In the genomic region with DNA sequence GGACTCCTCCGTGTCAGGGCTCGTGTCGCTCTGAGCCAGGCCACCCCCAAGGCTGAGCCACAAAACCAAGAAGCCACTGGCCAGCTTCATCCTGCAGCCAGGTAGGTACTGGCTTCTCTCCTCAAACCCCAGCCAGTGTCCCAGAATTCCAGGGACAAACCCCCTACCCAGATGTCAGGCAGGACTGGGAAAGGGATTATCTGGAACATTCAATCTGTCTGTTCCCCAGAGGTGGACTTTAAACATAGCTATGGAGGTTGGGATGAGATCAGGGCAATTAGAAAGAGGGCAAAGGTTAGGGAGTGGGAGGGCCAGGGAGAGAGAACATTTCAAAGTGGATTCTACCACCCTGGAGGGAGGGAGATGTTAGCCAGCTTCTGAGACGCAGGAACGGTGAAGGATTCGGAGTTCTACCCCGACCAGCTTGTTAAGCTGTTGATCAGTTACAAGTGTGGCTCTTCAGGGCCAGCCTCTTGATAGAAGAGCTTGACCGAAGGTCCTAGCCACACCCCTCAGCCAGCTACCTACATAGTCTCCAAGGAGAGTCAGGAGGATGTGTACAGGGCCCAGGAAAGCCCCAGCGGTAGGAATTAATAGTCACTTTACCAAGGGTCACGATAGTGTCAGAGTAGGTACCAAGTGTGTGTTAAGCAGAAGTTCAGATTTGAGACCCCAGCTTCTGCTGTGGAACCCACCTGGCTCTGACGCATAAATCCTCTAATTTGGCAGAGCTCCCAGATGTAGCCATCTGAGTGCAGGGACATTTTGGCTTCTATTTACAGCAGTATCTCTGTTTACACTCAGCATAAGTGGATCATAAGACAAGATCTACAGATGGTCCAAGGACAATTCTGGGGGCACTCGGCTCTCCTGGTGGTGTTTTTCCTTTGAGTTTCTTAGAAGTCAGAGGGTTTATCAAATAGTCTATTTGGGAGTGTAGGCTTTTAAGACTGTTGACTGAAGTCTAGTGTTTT, we compare ENCODE assay signal across 1 cellular context.
TF ChIP-seq lines count a peak whose summit lies in the region.

A gene with protein sequence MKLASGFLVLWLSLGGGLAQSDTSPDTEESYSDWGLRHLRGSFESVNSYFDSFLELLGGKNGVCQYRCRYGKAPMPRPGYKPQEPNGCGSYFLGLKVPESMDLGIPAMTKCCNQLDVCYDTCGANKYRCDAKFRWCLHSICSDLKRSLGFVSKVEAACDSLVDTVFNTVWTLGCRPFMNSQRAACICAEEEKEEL (minus strand): TSS at position 211 of the 974 bp plus-strand sequence. CDS start 121 bp downstream, at position 90.

TF ChIP-seq in H1, 55 proteins besides CTCF, POLR2A, EP300 and RAD21:
- no peak for TF ChIP-seq NANOG (IDR thresholded peaks at IDR 0.05; ENCODE audit: insufficient read depth, low read depth, low read length, poor library complexity, severe bottlenecking)
- TF ChIP-seq EGR1 (IDR thresholded peaks at IDR 0.05; ENCODE audit: borderline replicate concordance, low read depth, low read length): no peak
- no peak for TF ChIP-seq POLR2AphosphoS5 (IDR thresholded peaks at IDR 0.05; ENCODE audit: low read depth, low read length)
- TF ChIP-seq TBP (IDR thresholded peaks at IDR 0.05; ENCODE audit: low read depth, low read length): no peak
- no peak for TF ChIP-seq KDM1A (IDR thresholded peaks at IDR 0.05; ENCODE audit: borderline replicate concordance, low read length)
